18 cellular contexts compared by ENCODE assay signal in the genomic region with DNA sequence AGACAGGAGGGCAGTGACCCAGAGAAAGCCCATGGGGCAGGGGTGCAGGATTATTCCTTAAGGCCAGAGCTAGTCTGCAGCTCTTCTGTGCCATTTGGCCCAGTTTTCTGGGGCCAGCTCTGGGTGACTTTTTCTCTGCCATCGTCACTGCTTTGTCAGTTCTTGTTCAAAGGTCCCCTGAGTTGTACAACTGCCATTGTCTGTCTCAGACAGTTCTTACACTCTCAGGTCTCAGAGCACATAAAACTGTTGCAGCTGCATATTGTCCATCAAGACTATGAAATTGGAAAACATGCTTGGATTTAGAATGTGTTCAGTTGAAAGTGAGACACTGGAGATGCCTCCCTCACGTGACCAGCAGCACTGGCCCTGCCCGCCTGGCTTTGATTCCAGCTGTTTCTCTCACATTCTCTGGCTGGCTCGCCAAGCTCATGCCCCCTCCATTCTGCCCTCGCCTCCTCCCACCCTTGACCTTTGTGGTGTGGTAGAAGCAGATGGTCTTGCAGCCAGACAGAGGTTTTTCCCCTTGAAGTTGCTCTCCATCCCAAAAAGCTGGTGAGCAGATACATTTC.
DNase-seq lines count a peak whose midpoint lies in the region; ATAC-seq and TF ChIP-seq lines count a peak whose summit lies in the region.
"Had no signal": no experiment of that assay in that cellular context is flagged by ENCODE, and none has a peak within 500 bp of the region (broad histone marks: within the 10 kb centered on the region; RNA-seq: fewer than 3 reads in every experiment).

No MANE protein-coding gene starts in this region.

- no peak overlapping the region for H3K4me2 ChIP-seq in PC-3 (ENCODE audit: low read length)
- H3K4me2 ChIP-seq: GM23338 had no signal

- intact Hi-C loops in colonic mucosa (cut with DNase I) (no loop called here), PC-3 (cut with micrococcal nuclease) (no loop called here)

- no peaks in the 10 kb centered on the region for H3K79me2 ChIP-seq in PC-3 (ENCODE audit: low read length)

- H3K9me2 ChIP-seq in PC-3 (replicated peaks; ENCODE audit: low read length): no peaks in the 10 kb centered on the region

- POLR2A ChIA-PET in PC-3 (lab: Charles Lee; ENCODE audit: unreplicated experiment): no interaction called here

- no peaks in the 10 kb centered on the region for H3K27me3 ChIP-seq in colonic mucosa
- peaks cover 88% of the 10 kb centered on the region for H3K27me3 ChIP-seq in PC-3 (ENCODE audit: low read length)

- BruUV-seq in PC-3 (replicated peaks; lab: Mats Ljungman, UMichigan): no TSS peak

- TF ChIP-seq CTCF in colonic mucosa (IDR thresholded peaks at IDR 0.05): no peak
- no peak for TF ChIP-seq CTCF in PC-3 (conservative IDR thresholded peaks at IDR 0.05; ENCODE audit: low read depth, low read length)

- no peaks in the 10 kb centered on the region for H3K4me1 ChIP-seq in colonic mucosa
- no peaks in the 10 kb centered on the region for H3K4me1 ChIP-seq in PC-3 (ENCODE audit: insufficient read depth, low read length)

- H3K27ac ChIP-seq in caudate nucleus (ENCODE audit: low read depth, low read length) (peak overlapping the region; percentile 88), colonic mucosa (no peak overlapping the region), PC-3 (ENCODE audit: low read length) (no peak overlapping the region)
- H3K27ac ChIP-seq: RWPE1 had no signal

- H3K9ac ChIP-seq in colonic mucosa (ENCODE audit: low read depth in 2 of 2, low read length in 2 of 2) (no peak overlapping the region), PC-3 (ENCODE audit: low read length) (no peak overlapping the region)

- H3F3A ChIP-seq in PC-3 (ENCODE audit: low read length, unreplicated experiment): no peaks in the 10 kb centered on the region

- peak; percentile 70 for DNase-seq in Ammon's horn (ENCODE audit: low spot score)
- DNase-seq in caudate nucleus (lab: John Stamatoyannopoulos, UW): peak in 27 of 61 donors; percentile 20 to 74 (median 55)
- peak; percentile 78 for DNase-seq in medulla oblongata (ENCODE audit: extremely low spot score)
- peak; percentile 54 for DNase-seq in retina
- no peak for DNase-seq in colonic mucosa
- no peak for DNase-seq in D341Med (ENCODE audit: low spot score)
- no peak for DNase-seq in stimulated activated CD4-positive, alpha-beta T cell treated with anti-CD3 and anti-CD28 coated beads, Interleukin-2, amount 100 ng/mL, for 24 hours
- DNase-seq in PC-3: no peak
- DNase-seq: 8988T; CD8-positive, alpha-beta T cell; DND-41; KBM-7; NCI-H1436; NCI-H2029; NCI-H748 treated with DMSO at 0.1 percent for 48 hours; OCI-M1 had no signal

- H4K20me1 ChIP-seq in PC-3 (ENCODE audit: low read length): no peaks in the 10 kb centered on the region

- CTCF ChIA-PET in PC-3 (lab: Charles Lee): no interaction called here

- H3K36me3 ChIP-seq in colonic mucosa: no peaks in the 10 kb centered on the region
- H3K36me3 ChIP-seq in PC-3 (ENCODE audit: low read depth, low read length): no peaks in the 10 kb centered on the region

- no peak overlapping the region for H2AFZ ChIP-seq in PC-3 (ENCODE audit: low read length)
- H2AFZ ChIP-seq: GM23338 had no signal

- no peak overlapping the region for H3K4me3 ChIP-seq in colonic mucosa
- H3K4me3 ChIP-seq in PC-3 (ENCODE audit: low read length): no peak overlapping the region
- H3K4me3 ChIP-seq: GM23338 had no signal

- ATAC-seq in PC-3: no peak
- ATAC-seq: CD8-positive, alpha-beta T cell; GM23338 had no signal

- H3K9me3 ChIP-seq in colonic mucosa (no peaks in the 10 kb centered on the region), PC-3 (ENCODE audit: low read length) (no peaks in the 10 kb centered on the region)

Comparison
In these comparisons a context has a peak if more than half of its experiments do, and no peak if none do; other contexts are left out.
1. DNase-seq: peak in Ammon's horn (single experiment), medulla oblongata (single experiment) and retina (single experiment); none in colonic mucosa (single experiment), D341Med (single experiment), stimulated activated CD4-positive, alpha-beta T cell treated with anti-CD3 and anti-CD28 coated beads, Interleukin-2, amount 100 ng/mL, for 24 hours (0 of 2) and PC-3 (single experiment).